1 cellular context compared by ENCODE assay signal in genomic region chr3:112403101-112403500, GRCh38.
TF ChIP-seq lines count a peak whose summit lies in the region.

No MANE protein-coding gene starts in this region.

TF ChIP-seq in H1, 55 proteins besides CTCF, POLR2A, EP300 and RAD21:
- TF ChIP-seq EZH2 (IDR thresholded peaks at IDR 0.05; ENCODE audit: low read depth, low read length, severe bottlenecking) (no peak), CHD7 (IDR thresholded peaks at IDR 0.05; ENCODE audit: insufficient replicate concordance, low read length) (no peak), TBP (IDR thresholded peaks at IDR 0.05; ENCODE audit: low read depth, low read length) (no peak), POLR2AphosphoS5 (IDR thresholded peaks at IDR 0.05; ENCODE audit: low read depth, low read length) (no peak), RFX5 (IDR thresholded peaks at IDR 0.05; ENCODE audit: borderline replicate concordance, low read depth, low read length) (no peak), SAP30 (IDR thresholded peaks at IDR 0.05; ENCODE audit: insufficient read depth, insufficient replicate concordance, low read length) (no peak), SIX5 (IDR thresholded peaks at IDR 0.05; ENCODE audit: low read depth, low read length) (no peak), TAF1 (IDR thresholded peaks at IDR 0.05; ENCODE audit: low read depth, low read length) (no peak), ATF2 (IDR thresholded peaks at IDR 0.05; ENCODE audit: low read length) (no peak)
